In genomic region chr1:171484760-171485374, GRCh38 we compare ENCODE assay signal across 8 cellular contexts. TPM values are rescaled to one million over a fixed set of nuclear protein-coding genes. Genes with fewer than 3 reads are reported as not detected.
DNase-seq lines count a peak whose midpoint lies in the region; ATAC-seq and TF ChIP-seq lines count a peak whose summit lies in the region.

No MANE protein-coding gene starts in this region.

- H3F3A ChIP-seq in OCI-LY1 (ENCODE audit: insufficient read depth, low read length), result no peaks in the 10 kb centered on the region

- no peaks in the 10 kb centered on the region for H3K9me2 ChIP-seq in OCI-LY1 (ENCODE audit: low read depth, low read length)

- peaks cover 45% of the 10 kb centered on the region for H3K79me2 ChIP-seq in OCI-LY1 (ENCODE audit: insufficient read depth, low read length)

- peaks cover 38% of the 10 kb centered on the region for H3K4me1 ChIP-seq in OCI-LY1 (ENCODE audit: insufficient read depth, low read length, severe bottlenecking)

- H3K27me3 ChIP-seq in OCI-LY1 (ENCODE audit: insufficient read depth, low read length), result no peaks in the 10 kb centered on the region

- H3K4me1 Mint-ChIP-seq in activated naive CD4-positive, alpha-beta T cell treated with anti-CD3 and anti-CD28 coated beads for 36 hours (ENCODE audit: low read depth), result peaks cover 33% of the 10 kb centered on the region
- H3K4me1 Mint-ChIP-seq in endothelial cell (ENCODE audit: unreplicated experiment) (peaks cover 43% of the 10 kb centered on the region), neural crest cell (peaks cover 52% of the 10 kb centered on the region)

- no peaks in the 10 kb centered on the region for H3K9me3 ChIP-seq in OCI-LY1 (ENCODE audit: low read length)

- peaks cover 13% of the 10 kb centered on the region for H3K36me3 ChIP-seq in OCI-LY1 (ENCODE audit: insufficient read depth, low read length)

- CTCF ChIA-PET in activated naive CD4-positive, alpha-beta T cell treated with anti-CD3 and anti-CD28 coated beads for 36 hours (lab: Charles Lee), result interaction anchor here (0.8 to 2.6 kb wide), 26 partner anchors 9 to 514 kb away, joined by 3 to 22 read pairs (median 4); partner anchors contain the start of genes FMO4 and VAMP4

- peak overlapping the region; percentile 71 for H3K9ac ChIP-seq in OCI-LY1 (ENCODE audit: low read length)

- H4K20me1 ChIP-seq in OCI-LY1 (ENCODE audit: insufficient read depth, low read length), result peaks cover 9% of the 10 kb centered on the region

- H3K4me3 ChIP-seq in OCI-LY1 (ENCODE audit: low read depth, low read length, poor library complexity, severe bottlenecking), result peak overlapping the region; percentile 96

- peak overlapping the region; percentile 81 for H3K27ac ChIP-seq in OCI-LY1 (ENCODE audit: low read depth, low read length, poor library complexity, severe bottlenecking)

- no peak for DNase-seq in activated naive CD4-positive, alpha-beta T cell treated with anti-CD3 and anti-CD28 coated beads for 36 hours
- no peak for DNase-seq in activated naive CD4-positive, alpha-beta T cell (lab: John Stamatoyannopoulos, UW)
- DNase-seq in endothelial cell (ENCODE audit: low spot score), result no peak
- DNase-seq in neural crest cell (ENCODE audit: low read depth, low spot score), result no peak
- DNase-seq in RPMI8226, result no peak
- no peak for DNase-seq in dermis blood vessel endothelial cell

- peak overlapping the region; percentile 86 for H2AFZ ChIP-seq in OCI-LY1 (ENCODE audit: low read length)

- intact Hi-C loops in activated naive CD4-positive, alpha-beta T cell treated with anti-CD3 and anti-CD28 coated beads for 36 hours (cut with micrococcal nuclease), result loop anchor here (1.0 to 5.0 kb wide), 18 partner anchors 28 to 1783 kb away; partner anchors contain the start of genes DNM3, FMO4, GORAB and KIFAP3

- peak overlapping the region; percentile 84 for H3K4me3 Mint-ChIP-seq in activated naive CD4-positive, alpha-beta T cell treated with anti-CD3 and anti-CD28 coated beads for 36 hours
- peak overlapping the region; percentile 97 for H3K4me3 Mint-ChIP-seq in endothelial cell (ENCODE audit: unreplicated experiment)
- H3K4me3 Mint-ChIP-seq in neural crest cell, result peak overlapping the region; percentile 98

- H3K27ac Mint-ChIP-seq in activated naive CD4-positive, alpha-beta T cell treated with anti-CD3 and anti-CD28 coated beads for 36 hours, result peak overlapping the region; percentile 94
- H3K27ac Mint-ChIP-seq in endothelial cell (ENCODE audit: unreplicated experiment), result peak overlapping the region; percentile 95
- peak overlapping the region; percentile 96 for H3K27ac Mint-ChIP-seq in neural crest cell (ENCODE audit: unreplicated experiment)

- H3K36me3 Mint-ChIP-seq in activated naive CD4-positive, alpha-beta T cell treated with anti-CD3 and anti-CD28 coated beads for 36 hours (ENCODE audit: low read depth), result peaks cover 24% of the 10 kb centered on the region
- H3K36me3 Mint-ChIP-seq in endothelial cell (ENCODE audit: low read depth, unreplicated experiment), result no peaks in the 10 kb centered on the region
- peaks cover 2% of the 10 kb centered on the region for H3K36me3 Mint-ChIP-seq in neural crest cell (ENCODE audit: low read depth)

- H3K9me3 Mint-ChIP-seq in activated naive CD4-positive, alpha-beta T cell treated with anti-CD3 and anti-CD28 coated beads for 36 hours, result no peaks in the 10 kb centered on the region
- H3K9me3 Mint-ChIP-seq in endothelial cell (ENCODE audit: unreplicated experiment) (no peaks in the 10 kb centered on the region), neural crest cell (no peaks in the 10 kb centered on the region)

- no peaks in the 10 kb centered on the region for H3K27me3 Mint-ChIP-seq in activated naive CD4-positive, alpha-beta T cell treated with anti-CD3 and anti-CD28 coated beads for 36 hours (ENCODE audit: low read depth)
- H3K27me3 Mint-ChIP-seq in endothelial cell (ENCODE audit: unreplicated experiment) (peaks cover 8% of the 10 kb centered on the region), neural crest cell (ENCODE audit: low read depth) (no peaks in the 10 kb centered on the region)

- H3K4me2 ChIP-seq in OCI-LY1 (ENCODE audit: low read length), result peak overlapping the region; percentile 90

- ATAC-seq in HG02885 (IDR thresholded peaks at IDR 0.05; ENCODE audit: poor library complexity, unreplicated experiment), result peak; percentile 57

- TF ChIP-seq CTCF in OCI-LY1 (IDR thresholded peaks at IDR 0.05; ENCODE audit: low read length) (peak; percentile 92; the same call in 1 of the 2 replicates), endothelial cell (IDR thresholded peaks at IDR 0.05; ENCODE audit: unreplicated experiment) (no peak), neural crest cell (conservative IDR thresholded peaks at IDR 0.05) (no peak)

RNA-seq across cellular contexts. Expression of gene PRRC2C, which starts 0.5 kb away (rescaled TPM):
- 100 to 1,000 TPM; 199 to 206 TPM for total RNA-seq in activated naive CD4-positive, alpha-beta T cell treated with anti-CD3 and anti-CD28 coated beads for 36 hours
- total RNA-seq in endothelial cell (ENCODE audit: unreplicated experiment), result 248 TPM
- total RNA-seq in neural crest cell, result 218 and 241 TPM in 2 replicates
- 58.0 and 84.7 TPM in 2 replicates for total RNA-seq in dermis blood vessel endothelial cell
